In the genomic region with DNA sequence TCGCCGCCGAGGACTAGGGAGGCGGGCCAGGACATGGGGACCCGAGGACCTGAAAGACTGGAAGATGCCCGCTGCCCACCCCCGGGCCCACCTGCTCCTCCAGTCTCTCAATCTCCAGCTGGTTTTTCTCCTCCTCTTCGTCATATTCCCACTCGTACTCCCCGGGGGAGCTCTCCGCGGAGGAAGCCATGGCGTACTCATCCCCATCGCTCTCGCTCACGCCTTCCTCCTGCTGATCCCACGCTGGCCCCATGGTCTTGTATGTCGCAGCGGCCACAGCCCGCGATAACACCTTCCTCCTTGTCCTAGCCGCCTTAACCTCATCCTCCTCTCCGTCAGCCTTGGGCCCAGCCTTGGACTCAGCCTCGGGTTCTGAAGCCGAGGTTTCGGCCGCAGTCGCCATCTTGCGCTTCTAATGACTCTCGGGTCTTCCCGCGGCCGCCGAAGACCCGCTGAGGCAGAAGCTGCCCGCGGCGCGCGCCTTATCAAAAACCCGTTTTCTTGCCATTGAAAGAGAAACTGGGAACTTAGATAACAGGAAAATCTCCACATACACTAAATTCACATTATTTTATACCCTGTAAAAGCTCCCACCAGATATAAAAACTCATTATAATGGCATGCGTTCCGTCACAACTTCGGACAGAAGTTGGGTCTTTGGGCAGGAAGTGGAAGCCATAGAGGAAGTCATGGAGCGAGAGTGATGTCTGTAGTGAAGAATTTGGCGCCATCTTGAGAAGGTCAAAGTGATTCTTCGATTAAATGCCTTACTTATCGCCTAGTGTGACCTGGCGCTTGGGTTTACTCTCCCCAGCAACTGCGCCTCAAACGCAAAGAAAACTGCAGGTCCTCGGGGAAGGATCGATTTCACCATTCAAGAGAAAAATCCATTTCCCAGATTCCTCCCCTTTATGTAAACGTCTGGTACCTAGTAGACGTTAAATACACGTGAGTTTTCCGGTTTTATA, we compare ENCODE assay signal across 8 cellular contexts. TPM values are rescaled to one million over a fixed set of nuclear protein-coding genes. Genes with fewer than 3 reads are reported as not detected.
A peak's percentile ranks its signal among the peaks of the same experiment; 100 is the strongest.
DNase-seq lines count a peak whose midpoint lies in the region; ATAC-seq and TF ChIP-seq lines count a peak whose summit lies in the region.

A gene with protein sequence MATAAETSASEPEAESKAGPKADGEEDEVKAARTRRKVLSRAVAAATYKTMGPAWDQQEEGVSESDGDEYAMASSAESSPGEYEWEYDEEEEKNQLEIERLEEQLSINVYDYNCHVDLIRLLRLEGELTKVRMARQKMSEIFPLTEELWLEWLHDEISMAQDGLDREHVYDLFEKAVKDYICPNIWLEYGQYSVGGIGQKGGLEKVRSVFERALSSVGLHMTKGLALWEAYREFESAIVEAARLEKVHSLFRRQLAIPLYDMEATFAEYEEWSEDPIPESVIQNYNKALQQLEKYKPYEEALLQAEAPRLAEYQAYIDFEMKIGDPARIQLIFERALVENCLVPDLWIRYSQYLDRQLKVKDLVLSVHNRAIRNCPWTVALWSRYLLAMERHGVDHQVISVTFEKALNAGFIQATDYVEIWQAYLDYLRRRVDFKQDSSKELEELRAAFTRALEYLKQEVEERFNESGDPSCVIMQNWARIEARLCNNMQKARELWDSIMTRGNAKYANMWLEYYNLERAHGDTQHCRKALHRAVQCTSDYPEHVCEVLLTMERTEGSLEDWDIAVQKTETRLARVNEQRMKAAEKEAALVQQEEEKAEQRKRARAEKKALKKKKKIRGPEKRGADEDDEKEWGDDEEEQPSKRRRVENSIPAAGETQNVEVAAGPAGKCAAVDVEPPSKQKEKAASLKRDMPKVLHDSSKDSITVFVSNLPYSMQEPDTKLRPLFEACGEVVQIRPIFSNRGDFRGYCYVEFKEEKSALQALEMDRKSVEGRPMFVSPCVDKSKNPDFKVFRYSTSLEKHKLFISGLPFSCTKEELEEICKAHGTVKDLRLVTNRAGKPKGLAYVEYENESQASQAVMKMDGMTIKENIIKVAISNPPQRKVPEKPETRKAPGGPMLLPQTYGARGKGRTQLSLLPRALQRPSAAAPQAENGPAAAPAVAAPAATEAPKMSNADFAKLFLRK (minus strand): TSS at position 422 of the 968 bp plus-strand sequence. CDS start 19 bp downstream, at position 403.

- in situ Hi-C loops in GM13976 (cut with MboI; ENCODE audit: low sequenced_read_pairs, unreplicated experiment), result loop anchor here (10.0 to 25.0 kb wide), 2 partner anchors 244 to 526 kb away; a partner anchor contains a TSS

- H3K9me3 Mint-ChIP-seq in progenitor cell of endocrine pancreas (ENCODE audit: low read depth), result no peaks in the 10 kb centered on the region

- H3K27ac Mint-ChIP-seq in T-helper 17 cell (peak within 1 kb of the TSS; percentile 100), progenitor cell of endocrine pancreas (peak within 1 kb of the TSS; percentile 100)

- peak within 1 kb of the TSS; percentile 100 for H3K4me3 Mint-ChIP-seq in T-helper 17 cell
- peak within 1 kb of the TSS; percentile 100 for H3K4me3 Mint-ChIP-seq in progenitor cell of endocrine pancreas (ENCODE audit: low read depth)

- no peaks in the 10 kb centered on the region for H3K9me3 ChIP-seq in T-helper 17 cell (ENCODE audit: control insufficient read depth, low read length, poor library complexity, severe bottlenecking)
- no peaks in the 10 kb centered on the region for H3K9me3 ChIP-seq in upper lobe of right lung

- no peaks in the 10 kb centered on the region for H3K27me3 ChIP-seq in upper lobe of right lung

- H3K27me3 Mint-ChIP-seq in T-helper 17 cell (no peaks in the 10 kb centered on the region), progenitor cell of endocrine pancreas (no peaks in the 10 kb centered on the region)

- H3K4me3 ChIP-seq in upper lobe of right lung, result peak within 1 kb of the TSS; percentile 90

- peaks cover 41% of the 10 kb centered on the region for H3K4me1 ChIP-seq in upper lobe of right lung

- DNase-seq in GM13976 (ENCODE audit: low spot score) (peak; percentile 88), NCI-H1694 (lab: John Stamatoyannopoulos, UW) (peak; percentile 87), T-helper 17 cell (peak; percentile 65 to 76 (median 68)), amygdala (lab: John Stamatoyannopoulos, UW) (peak in 54 of 56 donors; percentile 23 to 90 (median 67)), left ventricle myocardium superior (peak; percentile 90), progenitor cell of endocrine pancreas (ENCODE audit: low spot score, unreplicated experiment) (peak; percentile 60), upper lobe of right lung (peak; percentile 91)

- TF ChIP-seq CTCF in GM13976 (IDR thresholded peaks at IDR 0.05; ENCODE audit: borderline replicate concordance, control extremely low read depth, extremely low read depth, insufficient read depth, missing control alignments) (no peak), progenitor cell of endocrine pancreas (IDR thresholded peaks at IDR 0.05; ENCODE audit: unreplicated experiment) (no peak), upper lobe of right lung (IDR thresholded peaks at IDR 0.05) (no peak)

- peaks cover 32% of the 10 kb centered on the region for H3K4me1 Mint-ChIP-seq in T-helper 17 cell
- peaks cover 24% of the 10 kb centered on the region for H3K4me1 Mint-ChIP-seq in progenitor cell of endocrine pancreas (ENCODE audit: low read depth)

- H3K36me3 Mint-ChIP-seq in T-helper 17 cell (ENCODE audit: low read depth) (peaks cover 3% of the 10 kb centered on the region), progenitor cell of endocrine pancreas (ENCODE audit: insufficient read depth) (peaks cover 2% of the 10 kb centered on the region)

- peaks cover 42% of the 10 kb centered on the region for H3K36me3 ChIP-seq in upper lobe of right lung

- ATAC-seq in HG02852 (IDR thresholded peaks at IDR 0.05; ENCODE audit: unreplicated experiment) (peak; percentile 40), T-helper 17 cell (peak; percentile 64), left ventricle myocardium superior (peak; percentile 67), upper lobe of right lung (peak; percentile 64)

- H3K27ac ChIP-seq in upper lobe of right lung, result peak within 1 kb of the TSS; percentile 94

- intact Hi-C loops in left ventricle myocardium superior (cut with micrococcal nuclease), result loop anchor here (5.0 to 10.0 kb wide), 2 partner anchors 56 to 394 kb away; no protein-coding TSS in a partner anchor
- intact Hi-C loops in upper lobe of right lung (cut with DNase I), result loop anchor here (5.0 to 10.0 kb wide), 2 partner anchors 56 to 244 kb away; no protein-coding TSS in a partner anchor

RNA-seq across cellular contexts. Expression of the gene that starts here (rescaled TPM):
- 100 to 1,000 TPM in 1 of 2 donors, 10 to 100 TPM in 1; 85.3 to 107 TPM for total RNA-seq in T-helper 17 cell
- 24.7 TPM for total RNA-seq in left ventricle myocardium superior
- 74.5 and 87.6 TPM in 2 replicates for total RNA-seq in progenitor cell of endocrine pancreas
- total RNA-seq in upper lobe of right lung, result 44.8 TPM

Comparison
In these comparisons a context has a peak if more than half of its experiments do, and no peak if none do; other contexts are left out.
1. Peak in every context shown above with its lines: DNase-seq, ATAC-seq, H3K4me3 ChIP-seq and H3K27ac ChIP-seq.